In the genomic region with DNA sequence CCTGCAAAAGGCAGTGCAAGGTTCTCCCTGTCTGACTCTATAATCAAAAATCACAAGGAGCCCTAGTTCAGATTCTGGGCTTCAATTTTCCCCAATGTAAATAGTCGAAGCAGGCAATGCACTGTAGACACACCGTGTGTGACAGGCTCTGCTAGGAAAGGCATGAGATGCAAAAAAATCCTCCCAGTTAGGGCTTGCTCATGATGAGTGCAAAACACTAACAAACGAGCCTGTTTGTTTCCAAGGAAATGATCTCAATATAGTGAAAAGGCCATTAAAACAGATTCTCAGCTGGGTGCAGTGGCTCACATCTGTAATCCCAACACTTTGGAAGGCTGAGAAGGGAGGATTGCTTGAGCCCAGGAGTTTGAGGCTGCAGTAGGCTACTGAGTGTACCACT, we compare ENCODE assay signal across 2 cellular contexts.
TF ChIP-seq lines count a peak whose summit lies in the region.

No MANE protein-coding gene starts in this region.

TF ChIP-seq in GM23338, 12 proteins besides CTCF, POLR2A, EP300 and RAD21:
- TF ChIP-seq NANOG (IDR thresholded peaks at IDR 0.05; ENCODE audit: borderline replicate concordance): no peak
- no peak for TF ChIP-seq POLR2AphosphoS5 (IDR thresholded peaks at IDR 0.05; ENCODE audit: low read depth)

TF ChIP-seq in WTC11, 78 proteins besides CTCF, POLR2A, EP300 and RAD21:
- TF ChIP-seq NFYB (CRISPR knock-in tag; conservative IDR thresholded peaks at IDR 0.05; ENCODE audit: low read depth) (no peak), FOXK1 (CRISPR knock-in tag; IDR thresholded peaks at IDR 0.05) (no peak), HMGA2 (CRISPR knock-in tag; IDR thresholded peaks at IDR 0.05) (no peak), NR1H2 (CRISPR knock-in tag; IDR thresholded peaks at IDR 0.05) (no peak), HMGXB4 (CRISPR knock-in tag; IDR thresholded peaks at IDR 0.05) (no peak), E2F5 (CRISPR knock-in tag; IDR thresholded peaks at IDR 0.05) (no peak), MAX (CRISPR knock-in tag; IDR thresholded peaks at IDR 0.05) (no peak), CREB1 (CRISPR knock-in tag; IDR thresholded peaks at IDR 0.05) (no peak), SMAD4 (CRISPR knock-in tag; IDR thresholded peaks at IDR 0.05) (no peak), FOXP1 (CRISPR knock-in tag; IDR thresholded peaks at IDR 0.05; ENCODE audit: borderline replicate concordance) (no peak), ZNF423 (CRISPR knock-in tag; IDR thresholded peaks at IDR 0.05) (no peak), TEAD1 (CRISPR knock-in tag; IDR thresholded peaks at IDR 0.05) (no peak), ZNF121 (CRISPR knock-in tag; IDR thresholded peaks at IDR 0.05) (no peak), ESRRA (CRISPR knock-in tag; IDR thresholded peaks at IDR 0.05; ENCODE audit: borderline replicate concordance) (no peak), NR3C1 (CRISPR knock-in tag; conservative IDR thresholded peaks at IDR 0.05; ENCODE audit: low read depth) (no peak), FOXP4 (CRISPR knock-in tag; IDR thresholded peaks at IDR 0.05) (no peak), ZNF219 (CRISPR knock-in tag; IDR thresholded peaks at IDR 0.05; ENCODE audit: borderline replicate concordance) (no peak)
- TF ChIP-seq, protein P1, sequence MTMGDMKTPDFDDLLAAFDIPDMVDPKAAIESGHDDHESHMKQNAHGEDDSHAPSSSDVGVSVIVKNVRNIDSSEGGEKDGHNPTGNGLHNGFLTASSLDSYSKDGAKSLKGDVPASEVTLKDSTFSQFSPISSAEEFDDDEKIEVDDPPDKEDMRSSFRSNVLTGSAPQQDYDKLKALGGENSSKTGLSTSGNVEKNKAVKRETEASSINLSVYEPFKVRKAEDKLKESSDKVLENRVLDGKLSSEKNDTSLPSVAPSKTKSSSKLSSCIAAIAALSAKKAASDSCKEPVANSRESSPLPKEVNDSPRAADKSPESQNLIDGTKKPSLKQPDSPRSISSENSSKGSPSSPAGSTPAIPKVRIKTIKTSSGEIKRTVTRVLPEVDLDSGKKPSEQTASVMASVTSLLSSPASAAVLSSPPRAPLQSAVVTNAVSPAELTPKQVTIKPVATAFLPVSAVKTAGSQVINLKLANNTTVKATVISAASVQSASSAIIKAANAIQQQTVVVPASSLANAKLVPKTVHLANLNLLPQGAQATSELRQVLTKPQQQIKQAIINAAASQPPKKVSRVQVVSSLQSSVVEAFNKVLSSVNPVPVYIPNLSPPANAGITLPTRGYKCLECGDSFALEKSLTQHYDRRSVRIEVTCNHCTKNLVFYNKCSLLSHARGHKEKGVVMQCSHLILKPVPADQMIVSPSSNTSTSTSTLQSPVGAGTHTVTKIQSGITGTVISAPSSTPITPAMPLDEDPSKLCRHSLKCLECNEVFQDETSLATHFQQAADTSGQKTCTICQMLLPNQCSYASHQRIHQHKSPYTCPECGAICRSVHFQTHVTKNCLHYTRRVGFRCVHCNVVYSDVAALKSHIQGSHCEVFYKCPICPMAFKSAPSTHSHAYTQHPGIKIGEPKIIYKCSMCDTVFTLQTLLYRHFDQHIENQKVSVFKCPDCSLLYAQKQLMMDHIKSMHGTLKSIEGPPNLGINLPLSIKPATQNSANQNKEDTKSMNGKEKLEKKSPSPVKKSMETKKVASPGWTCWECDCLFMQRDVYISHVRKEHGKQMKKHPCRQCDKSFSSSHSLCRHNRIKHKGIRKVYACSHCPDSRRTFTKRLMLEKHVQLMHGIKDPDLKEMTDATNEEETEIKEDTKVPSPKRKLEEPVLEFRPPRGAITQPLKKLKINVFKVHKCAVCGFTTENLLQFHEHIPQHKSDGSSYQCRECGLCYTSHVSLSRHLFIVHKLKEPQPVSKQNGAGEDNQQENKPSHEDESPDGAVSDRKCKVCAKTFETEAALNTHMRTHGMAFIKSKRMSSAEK (CRISPR knock-in tag; IDR thresholded peaks at IDR 0.05; ENCODE audit: borderline replicate concordance): no peak
- TF ChIP-seq, protein P2, sequence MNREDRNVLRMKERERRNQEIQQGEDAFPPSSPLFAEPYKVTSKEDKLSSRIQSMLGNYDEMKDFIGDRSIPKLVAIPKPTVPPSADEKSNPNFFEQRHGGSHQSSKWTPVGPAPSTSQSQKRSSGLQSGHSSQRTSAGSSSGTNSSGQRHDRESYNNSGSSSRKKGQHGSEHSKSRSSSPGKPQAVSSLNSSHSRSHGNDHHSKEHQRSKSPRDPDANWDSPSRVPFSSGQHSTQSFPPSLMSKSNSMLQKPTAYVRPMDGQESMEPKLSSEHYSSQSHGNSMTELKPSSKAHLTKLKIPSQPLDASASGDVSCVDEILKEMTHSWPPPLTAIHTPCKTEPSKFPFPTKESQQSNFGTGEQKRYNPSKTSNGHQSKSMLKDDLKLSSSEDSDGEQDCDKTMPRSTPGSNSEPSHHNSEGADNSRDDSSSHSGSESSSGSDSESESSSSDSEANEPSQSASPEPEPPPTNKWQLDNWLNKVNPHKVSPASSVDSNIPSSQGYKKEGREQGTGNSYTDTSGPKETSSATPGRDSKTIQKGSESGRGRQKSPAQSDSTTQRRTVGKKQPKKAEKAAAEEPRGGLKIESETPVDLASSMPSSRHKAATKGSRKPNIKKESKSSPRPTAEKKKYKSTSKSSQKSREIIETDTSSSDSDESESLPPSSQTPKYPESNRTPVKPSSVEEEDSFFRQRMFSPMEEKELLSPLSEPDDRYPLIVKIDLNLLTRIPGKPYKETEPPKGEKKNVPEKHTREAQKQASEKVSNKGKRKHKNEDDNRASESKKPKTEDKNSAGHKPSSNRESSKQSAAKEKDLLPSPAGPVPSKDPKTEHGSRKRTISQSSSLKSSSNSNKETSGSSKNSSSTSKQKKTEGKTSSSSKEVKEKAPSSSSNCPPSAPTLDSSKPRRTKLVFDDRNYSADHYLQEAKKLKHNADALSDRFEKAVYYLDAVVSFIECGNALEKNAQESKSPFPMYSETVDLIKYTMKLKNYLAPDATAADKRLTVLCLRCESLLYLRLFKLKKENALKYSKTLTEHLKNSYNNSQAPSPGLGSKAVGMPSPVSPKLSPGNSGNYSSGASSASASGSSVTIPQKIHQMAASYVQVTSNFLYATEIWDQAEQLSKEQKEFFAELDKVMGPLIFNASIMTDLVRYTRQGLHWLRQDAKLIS (CRISPR knock-in tag; IDR thresholded peaks at IDR 0.05; ENCODE audit: borderline replicate concordance): no peak
- TF ChIP-seq, protein P3, sequence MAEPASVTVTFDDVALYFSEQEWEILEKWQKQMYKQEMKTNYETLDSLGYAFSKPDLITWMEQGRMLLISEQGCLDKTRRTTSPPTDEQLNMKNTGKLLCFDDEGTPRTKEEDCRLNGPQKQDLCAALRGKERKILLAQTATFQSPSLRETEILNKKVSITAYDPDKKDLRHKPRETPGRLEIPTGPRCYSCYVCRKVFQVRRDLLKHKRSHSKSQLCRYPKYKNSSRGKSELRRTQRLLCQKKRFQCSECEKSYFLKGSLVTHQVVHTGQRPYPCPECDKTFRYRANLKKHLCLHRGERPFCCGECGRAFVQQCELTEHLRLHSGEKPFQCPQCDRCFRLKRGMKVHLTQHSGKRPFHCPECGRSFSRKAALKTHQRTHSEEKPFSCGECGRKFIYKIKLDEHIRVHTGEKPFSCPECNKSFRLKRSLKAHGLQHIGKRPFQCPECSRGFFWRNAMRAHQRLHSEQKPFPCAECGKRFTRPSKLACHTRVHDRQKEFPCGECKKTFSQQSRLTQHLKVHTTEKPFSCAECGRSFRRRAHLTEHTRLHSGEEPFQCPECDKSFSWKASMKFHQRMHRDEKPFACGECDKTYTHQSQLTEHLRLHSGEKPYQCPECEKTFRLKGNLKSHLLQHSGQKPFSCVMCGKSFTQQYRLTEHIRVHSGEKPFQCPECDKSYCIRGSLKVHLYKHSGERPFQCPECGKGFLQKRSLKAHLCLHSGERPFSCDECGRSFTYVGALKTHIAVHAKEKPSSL (CRISPR knock-in tag; conservative IDR thresholded peaks at IDR 0.05): no peak
